24 cellular contexts compared by ENCODE assay signal in the genomic region with DNA sequence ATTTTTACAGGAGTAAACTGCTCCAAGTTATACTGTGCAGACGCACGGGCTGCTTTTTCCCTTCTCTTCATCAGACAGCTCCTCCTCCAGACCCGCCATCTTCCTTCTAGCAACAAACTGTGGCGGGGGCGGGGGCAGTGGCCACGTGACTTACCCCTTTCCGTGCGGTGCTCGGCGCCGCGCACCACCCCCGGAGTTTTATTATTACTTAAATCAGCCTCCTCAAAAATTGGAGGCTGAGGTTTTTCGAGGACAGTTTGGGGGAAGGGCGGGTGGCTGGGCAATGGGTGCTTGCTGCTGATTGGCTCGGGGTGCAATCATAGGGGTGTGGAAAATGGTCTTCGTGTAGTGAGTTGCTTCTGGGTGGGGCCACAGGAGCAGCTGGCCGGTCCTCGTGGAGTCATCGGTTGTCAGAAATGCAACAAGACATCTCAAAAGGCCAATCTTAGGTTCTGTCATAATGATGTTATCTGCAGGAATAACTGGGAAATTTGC.
DNase-seq lines count a peak whose midpoint lies in the region; ATAC-seq, FAIRE-seq and TF ChIP-seq lines count a peak whose summit lies in the region.
"Had no signal": no experiment of that assay in that cellular context is flagged by ENCODE, and none has a peak within 500 bp of the region (broad histone marks: within the 10 kb centered on the region; RNA-seq: fewer than 3 reads in every experiment).

No MANE protein-coding gene starts in this region.

- POLR2A ChIA-PET in A549 (lab: Yijun Ruan, JAX): interaction anchor here (1.5 kb wide), 2 partner anchors 77 to 86 kb away, joined by 5 read pairs; partner anchors contain the start of gene MFGE8
- POLR2A ChIA-PET in PC-3 (lab: Charles Lee; ENCODE audit: unreplicated experiment): no interaction called here
- POLR2A ChIA-PET in activated CD8-positive, alpha-beta T cell treated with anti-CD3 and anti-CD28 coated beads, Interleukin-2, amount 10 ng/mL, durations not matched to agents 7 days and 5 days (lab: Charles Lee): no interaction called here

- DNase-seq in A549 (ENCODE audit: low read depth in 1 of 2, low spot score in 1 of 2): peak in 1 of 2 experiments; percentile 62
- peak; percentile 54 for DNase-seq in HT1080 (ENCODE audit: low read depth)
- no peak for DNase-seq in RWPE2 (ENCODE audit: low spot score)
- DNase-seq in mesenchymal stem cell: no peak
- no peak for DNase-seq in PC-3
- DNase-seq in activated CD8-positive, alpha-beta T cell treated with anti-CD3 and anti-CD28 coated beads, Interleukin-2, amount 10 ng/mL, durations not matched to agents 7 days and 5 days: no peak
- DNase-seq: activated CD4-positive, alpha-beta memory T cell treated with anti-CD3 and anti-CD28 coated beads, Interleukin-2, amount 10 ng/mL, durations not matched to agents 7 days and 5 days; activated CD4-positive, CD25-positive, alpha-beta regulatory T cell; activated T-cell treated with anti-CD3 and anti-CD28 coated beads for 4 hours; dermis blood vessel endothelial cell; heart left ventricle; left cardiac atrium; mesendoderm; naive thymus-derived CD4-positive, alpha-beta T cell; NCI-H1092; NCI-H187 treated with DMSO at 0.1 percent for 48 hours; RPMI8226; T1000 had no signal

- peak overlapping the region; percentile 51 for H2BK5ac ChIP-seq in mesenchymal stem cell (ENCODE audit: low read depth, low read length, poor library complexity, severe bottlenecking)

- no peaks in the 10 kb centered on the region for H3K27me3 Mint-ChIP-seq in activated T-helper 17 cell treated with anti-CD3 and anti-CD28 coated beads, Interleukin-2, amount 50 U/mL, for 72 hours
- peaks cover 4% of the 10 kb centered on the region for H3K27me3 Mint-ChIP-seq in activated CD8-positive, alpha-beta T cell treated with anti-CD3 and anti-CD28 coated beads, Interleukin-2, amount 10 ng/mL, durations not matched to agents 7 days and 5 days (ENCODE audit: low read depth)

- H4K20me1 ChIP-seq in PC-3 (ENCODE audit: low read length): no peaks in the 10 kb centered on the region

- no peak overlapping the region for H2BK15ac ChIP-seq in mesenchymal stem cell (ENCODE audit: low read depth, poor library complexity, severe bottlenecking)

- H3K36me3 Mint-ChIP-seq in activated T-helper 17 cell treated with anti-CD3 and anti-CD28 coated beads, Interleukin-2, amount 50 U/mL, for 72 hours (ENCODE audit: low read depth): no peaks in the 10 kb centered on the region
- no peaks in the 10 kb centered on the region for H3K36me3 Mint-ChIP-seq in activated CD8-positive, alpha-beta T cell treated with anti-CD3 and anti-CD28 coated beads, Interleukin-2, amount 10 ng/mL, durations not matched to agents 7 days and 5 days (ENCODE audit: low read depth)
- H3K36me3 Mint-ChIP-seq: naive thymus-derived CD4-positive, alpha-beta T cell had no signal

- peak overlapping the region; percentile 13 for H2AK5ac ChIP-seq in mesenchymal stem cell (ENCODE audit: low read length, severe bottlenecking)

- H2AFZ ChIP-seq in mesenchymal stem cell (ENCODE audit: low read depth, low read length) (no peak overlapping the region), PC-3 (ENCODE audit: low read length) (no peak overlapping the region)

- intact Hi-C loops in PC-3 (cut with micrococcal nuclease): no loop called here

- H3K27ac ChIP-seq in A549 (peak overlapping the region; percentile 76 to 87; a peak in 5 of 6 replicates), RWPE2 (ENCODE audit: poor library complexity, severe bottlenecking) (peak overlapping the region; percentile 3), mesenchymal stem cell (ENCODE audit: low read length, poor library complexity, severe bottlenecking) (peak overlapping the region; percentile 71), PC-3 (ENCODE audit: low read length) (no peak overlapping the region)
- H3K27ac ChIP-seq: C4-2B, heart left ventricle, right atrium auricular region had no signal

- H3K18ac ChIP-seq in mesenchymal stem cell (ENCODE audit: low read depth in 1 of 2, low read length in 2 of 2): peak overlapping the region; percentile 48 to 70

- no peak for TF ChIP-seq EP300 in A549 (IDR thresholded peaks at IDR 0.05)

- H3K4me2 ChIP-seq in A549 (peak overlapping the region; percentile 86), mesenchymal stem cell (ENCODE audit: low read length, poor library complexity, severe bottlenecking) (no peak overlapping the region), PC-3 (ENCODE audit: low read length) (no peak overlapping the region)

- H3K4me3 Mint-ChIP-seq in activated T-helper 17 cell treated with anti-CD3 and anti-CD28 coated beads, Interleukin-2, amount 50 U/mL, for 72 hours: no peak overlapping the region
- H3K4me3 Mint-ChIP-seq in activated CD8-positive, alpha-beta T cell treated with anti-CD3 and anti-CD28 coated beads, Interleukin-2, amount 10 ng/mL, durations not matched to agents 7 days and 5 days: no peak overlapping the region
- H3K4me3 Mint-ChIP-seq: activated CD4-positive, alpha-beta memory T cell treated with anti-CD3 and anti-CD28 coated beads, Interleukin-2, amount 10 ng/mL, durations not matched to agents 7 days and 5 days; naive thymus-derived CD4-positive, alpha-beta T cell had no signal

- H3K36me3 ChIP-seq in RWPE2 (ENCODE audit: low read depth) (no peaks in the 10 kb centered on the region), mesenchymal stem cell (ENCODE audit: control insufficient read depth in 1 of 2, insufficient read depth in 2 of 2, low read depth in 1 of 2, low read length in 2 of 2) (no peaks in the 10 kb centered on the region), PC-3 (ENCODE audit: low read depth, low read length) (no peaks in the 10 kb centered on the region)
- H3K36me3 ChIP-seq: heart left ventricle, right atrium auricular region had no signal

- TF ChIP-seq RAD21 in A549 (conservative IDR thresholded peaks at IDR 0.05 in 1 of 2, IDR thresholded peaks at IDR 0.05 in 1 of 2): no peak

- ATAC-seq in A549 (peak in 1 of 2 experiments; percentile 66; a peak in 3 of 6 replicates), RWPE2 (ENCODE audit: low read depth) (no peak), PC-3 (no peak), HG03159 (IDR thresholded peaks at IDR 0.05; ENCODE audit: unreplicated experiment) (no peak)
- ATAC-seq in activated T-helper 17 cell treated with anti-CD3 and anti-CD28 coated beads, Interleukin-2, amount 50 U/mL, for 72 hours (replicated peaks): no peak
- ATAC-seq in activated CD8-positive, alpha-beta T cell treated with anti-CD3 and anti-CD28 coated beads, Interleukin-2, amount 10 ng/mL, durations not matched to agents 7 days and 5 days: no peak
- ATAC-seq: heart left ventricle; naive thymus-derived CD4-positive, alpha-beta T cell had no signal

- H3F3A ChIP-seq in PC-3 (ENCODE audit: low read length, unreplicated experiment): no peaks in the 10 kb centered on the region

- H3K4ac ChIP-seq in mesenchymal stem cell (ENCODE audit: low read depth in 1 of 2, low read length in 2 of 2): peak overlapping the region in 1 of 2 experiments; percentile 37

- H4K8ac ChIP-seq in mesenchymal stem cell (ENCODE audit: low read length): no peak overlapping the region

- H3K9me3 ChIP-seq in A549 (no peaks in the 10 kb centered on the region), RWPE2 (ENCODE audit: severe bottlenecking) (no peaks in the 10 kb centered on the region), mesenchymal stem cell (ENCODE audit: control insufficient read depth, low read length) (no peaks in the 10 kb centered on the region), PC-3 (ENCODE audit: low read length) (no peaks in the 10 kb centered on the region)
- H3K9me3 ChIP-seq: heart left ventricle, right atrium auricular region had no signal

- CTCF ChIA-PET in A549 (lab: Yijun Ruan, JAX): interaction anchor here (0.8 to 32.0 kb wide), 7 partner anchors 8 to 84 kb away, joined by 3 to 851 read pairs (median 9); partner anchors contain the start of genes HAPLN3 and MFGE8
- CTCF ChIA-PET in PC-3 (lab: Charles Lee): no interaction called here
- CTCF ChIA-PET in activated CD8-positive, alpha-beta T cell treated with anti-CD3 and anti-CD28 coated beads, Interleukin-2, amount 10 ng/mL, durations not matched to agents 7 days and 5 days (lab: Charles Lee): interaction anchor here (1.1 kb wide), 1 partner anchor 67 kb away, joined by 3 read pairs; no protein-coding TSS in a partner anchor

- no peak for TF ChIP-seq POLR2A in A549 (IDR thresholded peaks at IDR 0.05; ENCODE audit: low read length)

- H3K23ac ChIP-seq in mesenchymal stem cell (ENCODE audit: low read length in 2 of 2): no peak overlapping the region

- WGBS in A549 (ENCODE audit: missing lambda C conversion rate): 73% methylated on average over 20 of the region's 20 CpGs
- WGBS in mesenchymal stem cell: 90% methylated on average over 13 of the region's 20 CpGs

- H3K9me2 ChIP-seq in PC-3 (replicated peaks; ENCODE audit: low read length): no peaks in the 10 kb centered on the region

- no peaks in the 10 kb centered on the region for H3K79me2 ChIP-seq in PC-3 (ENCODE audit: low read length)

- no peaks in the 10 kb centered on the region for H3K79me1 ChIP-seq in mesenchymal stem cell (replicated peaks; ENCODE audit: low read length, poor library complexity, severe bottlenecking)

- H2BK12ac ChIP-seq in mesenchymal stem cell (ENCODE audit: low read length in 2 of 2): peak overlapping the region; percentile 1 to 63

- no peak overlapping the region for H2BK120ac ChIP-seq in mesenchymal stem cell (ENCODE audit: low read depth, low read length)

- no peaks in the 10 kb centered on the region for H3K9me3 Mint-ChIP-seq in activated T-helper 17 cell treated with anti-CD3 and anti-CD28 coated beads, Interleukin-2, amount 50 U/mL, for 72 hours
- no peaks in the 10 kb centered on the region for H3K9me3 Mint-ChIP-seq in activated CD8-positive, alpha-beta T cell treated with anti-CD3 and anti-CD28 coated beads, Interleukin-2, amount 10 ng/mL, durations not matched to agents 7 days and 5 days (ENCODE audit: insufficient read depth)
- H3K9me3 Mint-ChIP-seq: activated CD4-positive, alpha-beta memory T cell treated with anti-CD3 and anti-CD28 coated beads, Interleukin-2, amount 10 ng/mL, durations not matched to agents 7 days and 5 days; naive thymus-derived CD4-positive, alpha-beta T cell had no signal

- H3K4me3 ChIP-seq in A549 (no peak overlapping the region; the same call in 2 of the 3 replicates), RWPE2 (ENCODE audit: severe bottlenecking) (no peak overlapping the region), mesenchymal stem cell (ENCODE audit: insufficient read depth in 1 of 2, low read depth in 1 of 2, low read length in 2 of 2) (no peak overlapping the region), PC-3 (ENCODE audit: low read length) (no peak overlapping the region)
- H3K4me3 ChIP-seq: heart left ventricle, right atrium auricular region had no signal

- H3K9ac ChIP-seq in mesenchymal stem cell (ENCODE audit: low read length) (no peak overlapping the region), PC-3 (ENCODE audit: low read length) (no peak overlapping the region)

- BruUV-seq in PC-3 (replicated peaks; lab: Mats Ljungman, UMichigan): no TSS peak

- FAIRE-seq in A549 (lab: Jason Lieb, UNC): no peak
- FAIRE-seq: G401.6, GM18507 had no signal

- no peaks in the 10 kb centered on the region for H3K4me1 Mint-ChIP-seq in activated T-helper 17 cell treated with anti-CD3 and anti-CD28 coated beads, Interleukin-2, amount 50 U/mL, for 72 hours
- H3K4me1 Mint-ChIP-seq in activated CD8-positive, alpha-beta T cell treated with anti-CD3 and anti-CD28 coated beads, Interleukin-2, amount 10 ng/mL, durations not matched to agents 7 days and 5 days (ENCODE audit: low read depth): no peaks in the 10 kb centered on the region
- H3K4me1 Mint-ChIP-seq: activated CD4-positive, alpha-beta memory T cell treated with anti-CD3 and anti-CD28 coated beads, Interleukin-2, amount 10 ng/mL, durations not matched to agents 7 days and 5 days; naive thymus-derived CD4-positive, alpha-beta T cell had no signal

- TF ChIP-seq CTCF in A549 (IDR thresholded peaks at IDR 0.05) (no peak), RWPE2 (IDR thresholded peaks at IDR 0.05; ENCODE audit: poor library complexity, severe bottlenecking) (no peak), PC-3 (conservative IDR thresholded peaks at IDR 0.05; ENCODE audit: low read depth, low read length) (no peak)

- H3K14ac ChIP-seq in mesenchymal stem cell (ENCODE audit: low read length in 2 of 2): no peak overlapping the region

- no peak overlapping the region for H4K91ac ChIP-seq in mesenchymal stem cell (ENCODE audit: low read length)

- peaks cover 72% of the 10 kb centered on the region for H3K4me1 ChIP-seq in A549
- peaks cover 7% of the 10 kb centered on the region for H3K4me1 ChIP-seq in RWPE2 (ENCODE audit: insufficient read depth, poor library complexity, severe bottlenecking)
- H3K4me1 ChIP-seq in mesenchymal stem cell (ENCODE audit: control insufficient read depth, insufficient read depth, low read depth, low read length): peaks cover 19% of the 10 kb centered on the region
- peaks cover 30% of the 10 kb centered on the region for H3K4me1 ChIP-seq in PC-3 (ENCODE audit: insufficient read depth, low read length)
- H3K4me1 ChIP-seq: heart left ventricle, right atrium auricular region had no signal

- H3K27ac Mint-ChIP-seq in activated T-helper 17 cell treated with anti-CD3 and anti-CD28 coated beads, Interleukin-2, amount 50 U/mL, for 72 hours: no peak overlapping the region
- no peak overlapping the region for H3K27ac Mint-ChIP-seq in activated CD8-positive, alpha-beta T cell treated with anti-CD3 and anti-CD28 coated beads, Interleukin-2, amount 10 ng/mL, durations not matched to agents 7 days and 5 days
- H3K27ac Mint-ChIP-seq: activated CD4-positive, alpha-beta memory T cell treated with anti-CD3 and anti-CD28 coated beads, Interleukin-2, amount 10 ng/mL, durations not matched to agents 7 days and 5 days; naive thymus-derived CD4-positive, alpha-beta T cell had no signal

- H3K27me3 ChIP-seq in RWPE2 (ENCODE audit: insufficient read depth, poor library complexity, severe bottlenecking) (no peaks in the 10 kb centered on the region), mesenchymal stem cell (ENCODE audit: control insufficient read depth in 1 of 2, insufficient read depth in 1 of 2, low read length in 2 of 2) (no peaks in the 10 kb centered on the region), PC-3 (ENCODE audit: low read length) (no peaks in the 10 kb centered on the region)
- H3K27me3 ChIP-seq: heart left ventricle, right atrium auricular region had no signal
